In the genomic region with DNA sequence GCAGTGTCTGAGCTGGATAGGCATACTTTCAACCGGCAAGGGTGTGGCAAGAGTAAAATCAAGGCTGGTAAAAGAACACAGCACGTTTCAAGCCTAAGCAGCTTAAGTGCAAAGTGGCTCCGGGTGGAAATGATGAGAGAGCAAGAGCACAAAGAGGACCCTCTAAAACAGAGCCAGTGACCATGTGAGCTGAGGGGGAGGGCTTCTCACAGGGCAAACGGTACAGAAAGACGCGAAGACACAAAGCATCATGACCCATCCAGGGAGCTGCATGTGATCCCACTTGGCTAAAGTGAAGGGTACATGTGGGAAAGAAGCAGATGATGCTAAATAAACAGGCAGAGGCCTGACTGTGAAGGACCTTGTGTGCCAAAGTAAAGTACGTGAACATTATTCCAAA, we compare ENCODE assay signal across 13 cellular contexts. TPM values are rescaled to one million over a fixed set of nuclear protein-coding genes. Genes with fewer than 3 reads are reported as not detected.
DNase-seq lines count a peak whose midpoint lies in the region; ATAC-seq, FAIRE-seq and TF ChIP-seq lines count a peak whose summit lies in the region.
"Had no signal": no experiment of that assay in that cellular context is flagged by ENCODE, and none has a peak within 500 bp of the region (broad histone marks: within the 10 kb centered on the region; RNA-seq: fewer than 3 reads in every experiment).

No MANE protein-coding gene starts in this region.

- in situ Hi-C loops in HepG2 (cut with HindIII; ENCODE audit: extremely low pct_ligation_motif_present, low pct_unique_long_range_greater_than_20kb) = no loop called here

- TF ChIP-seq EP300 in HepG2 (IDR thresholded peaks at IDR 0.05; ENCODE audit: low read depth in 2 of 2, low read length in 2 of 2) = no peak
- no peak for TF ChIP-seq EP300 in HepG2 (CRISPR knock-in tag; IDR thresholded peaks at IDR 0.05; ENCODE audit: borderline replicate concordance)

- CTCF ChIA-PET in HepG2 (lab: Yijun Ruan, JAX; ENCODE audit: low intra/inter-chr PET ratio, low total read pairs) = no interaction called here

- FAIRE-seq in HepG2 (lab: Jason Lieb, UNC) = no peak

- peaks cover 23% of the 10 kb centered on the region for H3K79me2 ChIP-seq in HepG2 (ENCODE audit: insufficient read depth, low read length)

- ATAC-seq in right lobe of liver (peak in 3 of 4 donors; percentile 29 to 32 (median 30)), HepG2 (no peak), aorta (ENCODE audit: low FRiP score) (peak; percentile 36)
- ATAC-seq: PC-3 had no signal

- H3K27ac ChIP-seq in right lobe of liver = peak overlapping the region in 2 of 3 donors; percentile 6 to 7
- H3K27ac ChIP-seq in HepG2 (ENCODE audit: extremely low read length, insufficient read depth, low read length) = no peak overlapping the region
- peak overlapping the region; percentile 48 to 67 for H3K27ac ChIP-seq in aorta (ENCODE audit: low read depth in 1 of 2, low read length in 2 of 2)
- H3K27ac ChIP-seq: ovary had no signal

- POLR2A ChIA-PET in HepG2 (lab: Yijun Ruan, JAX) = interaction anchor here (0.9 kb wide), 1 partner anchor 26 kb away, joined by 3 read pairs; no protein-coding TSS in a partner anchor

- WGBS in right lobe of liver (ENCODE audit: insufficient coverage, low coverage, low lambda C conversion rate, missing lambda C conversion rate) = 51% methylated on average over 6 of the region's 7 CpGs
- 92% methylated on average over 7 of the region's 7 CpGs for WGBS in HepG2 (ENCODE audit: low lambda C conversion rate)
- WGBS in aorta, 2 donors = 27 to 39% methylated on average over 7 of the region's 7 CpGs

- BruUV-seq in HepG2 (replicated peaks; lab: Mats Ljungman, UMichigan) = no TSS peak

- TF ChIP-seq RAD21 in HepG2 (CRISPR knock-in tag; IDR thresholded peaks at IDR 0.05) = no peak

- TF ChIP-seq POLR2A in right lobe of liver (IDR thresholded peaks at IDR 0.05) = no peak
- no peak for TF ChIP-seq POLR2A in HepG2 (IDR thresholded peaks at IDR 0.05; ENCODE audit: insufficient read depth in 1 of 2, low read depth in 2 of 2, low read length in 2 of 2)

- H3K4me1 ChIP-seq in right lobe of liver = peaks cover 0 to 39% (median 16%) of the 10 kb centered on the region in 4 donors
- peaks cover 7% of the 10 kb centered on the region; the same call in 1 of the 2 replicates for H3K4me1 ChIP-seq in HepG2 (ENCODE audit: insufficient read depth, low read length)
- peaks cover 5 to 9% of the 10 kb centered on the region in 2 donors for H3K4me1 ChIP-seq in aorta (ENCODE audit: control insufficient read depth in 1 of 2, insufficient read depth in 2 of 2, low read length in 2 of 2)

- peaks cover 0 to 9% (median 0%) of the 10 kb centered on the region in 4 donors for H3K36me3 ChIP-seq in right lobe of liver
- no peaks in the 10 kb centered on the region for H3K36me3 ChIP-seq in HepG2 (replicated peaks in 1 of 2; ENCODE audit: control insufficient read depth in 1 of 2, insufficient read depth in 2 of 2, low read length in 2 of 2)
- no peaks in the 10 kb centered on the region for H3K36me3 ChIP-seq in aorta (ENCODE audit: control insufficient read depth in 1 of 2, insufficient read depth in 2 of 2, low read length in 1 of 2)
- H3K36me3 ChIP-seq: ovary had no signal

- DNase-seq in right lobe of liver (no peak), HepG2 (ENCODE audit: low spot score) (no peak), ecto neural progenitor cell (ENCODE audit: low spot score) (peak; percentile 49), medulla oblongata (ENCODE audit: extremely low spot score) (peak; percentile 56), aorta (no peak), NCI-H2171 (lab: John Stamatoyannopoulos, UW) (no peak), SW480 (ENCODE audit: low spot score) (no peak)
- no peak for DNase-seq in stimulated activated CD4-positive, alpha-beta T cell treated with anti-CD3 and anti-CD28 coated beads, Interleukin-4, amount 100 ng/mL, for 4 hours
- DNase-seq: activated CD8-positive, alpha-beta memory T cell treated with anti-CD3 and anti-CD28 coated beads, Interleukin-2, amount 50 U/mL, for 48 hours; left cardiac atrium; NCI-H1694 treated with DMSO at 0.1 percent for 48 hours; ovary; PC-3 had no signal

- no peak overlapping the region for H3K4me3 ChIP-seq in right lobe of liver
- H3K4me3 ChIP-seq in HepG2 (replicated peaks in 1 of 3; ENCODE audit: insufficient read depth in 1 of 3, low read depth in 2 of 3, low read length in 3 of 3) = no peak overlapping the region
- H3K4me3 ChIP-seq in aorta (ENCODE audit: low read length in 2 of 2) = no peak overlapping the region
- H3K4me3 ChIP-seq: ovary had no signal

- intact Hi-C loops in right lobe of liver (cut with DNase I) = no loop called here
- intact Hi-C loops in HepG2 (cut with micrococcal nuclease; ENCODE audit: unreplicated experiment) = no loop called here
- intact Hi-C loops in aorta (cut with DNase I) = no loop called here

- H3K9me3 ChIP-seq in right lobe of liver = no peaks in the 10 kb centered on the region
- no peaks in the 10 kb centered on the region for H3K9me3 ChIP-seq in HepG2 (ENCODE audit: low read length)
- no peaks in the 10 kb centered on the region for H3K9me3 ChIP-seq in aorta (ENCODE audit: control insufficient read depth, low read length)
- H3K9me3 ChIP-seq: ovary had no signal

- no peak for TF ChIP-seq CTCF in right lobe of liver (IDR thresholded peaks at IDR 0.05)
- no peak for TF ChIP-seq CTCF in HepG2 (CRISPR knock-in tag; IDR thresholded peaks at IDR 0.05)

- H3K4me2 ChIP-seq in HepG2 (ENCODE audit: low read depth, low read length) = no peak overlapping the region

- no peak overlapping the region for H3K9ac ChIP-seq in HepG2 (ENCODE audit: insufficient read depth, low read depth, low read length)

- no peaks in the 10 kb centered on the region for H4K20me1 ChIP-seq in HepG2 (ENCODE audit: insufficient read depth, low read length)

- no peak overlapping the region for H2AFZ ChIP-seq in HepG2 (ENCODE audit: low read length)

- no peaks in the 10 kb centered on the region for H3K27me3 ChIP-seq in right lobe of liver
- H3K27me3 ChIP-seq in HepG2 (ENCODE audit: control insufficient read depth in 1 of 2, insufficient read depth in 2 of 2, low read length in 2 of 2) = no peaks in the 10 kb centered on the region
- H3K27me3 ChIP-seq in aorta (ENCODE audit: control insufficient read depth in 1 of 2, insufficient read depth in 2 of 2, low read length in 1 of 2) = no peaks in the 10 kb centered on the region
- H3K27me3 ChIP-seq: ovary had no signal

TF ChIP-seq in HepG2, 621 proteins besides CTCF, POLR2A, EP300 and RAD21 (continues in another document):
- TF ChIP-seq KDM5B (CRISPR knock-in tag; IDR thresholded peaks at IDR 0.05; ENCODE audit: borderline replicate concordance) = no peak
- TF ChIP-seq CCAR2 (optimal IDR thresholded peaks at IDR 0.05; ENCODE audit: low read depth, low read length) = no peak
- no peak for TF ChIP-seq RORA (CRISPR knock-in tag; IDR thresholded peaks at IDR 0.05)
- no peak for TF ChIP-seq BRCA1 (CRISPR knock-in tag; IDR thresholded peaks at IDR 0.05)
- TF ChIP-seq, protein P1, sequence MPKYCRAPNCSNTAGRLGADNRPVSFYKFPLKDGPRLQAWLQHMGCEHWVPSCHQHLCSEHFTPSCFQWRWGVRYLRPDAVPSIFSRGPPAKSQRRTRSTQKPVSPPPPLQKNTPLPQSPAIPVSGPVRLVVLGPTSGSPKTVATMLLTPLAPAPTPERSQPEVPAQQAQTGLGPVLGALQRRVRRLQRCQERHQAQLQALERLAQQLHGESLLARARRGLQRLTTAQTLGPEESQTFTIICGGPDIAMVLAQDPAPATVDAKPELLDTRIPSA (CRISPR knock-in tag; IDR thresholded peaks at IDR 0.05; ENCODE audit: borderline replicate concordance) = no peak

RNA-seq across cellular contexts. Expression of gene FKBP5, which starts 25.7 kb away (rescaled TPM):
- 100 to 1,000 TPM in 5 of 6 experiments, 10 to 100 TPM in 1; 36.1 to 387 (median 111) TPM for total RNA-seq in right lobe of liver
- 17.4 and 30.9 TPM in 2 replicates for total RNA-seq in HepG2 (2016; rRNA removed; fragmentation: Illumina TruSeq; extraction: Trizol)
- total RNA-seq in HepG2 (2016; cell fraction: cytosol; rRNA removed; fragmentation: Illumina TruSeq; extraction: Trizol; ENCODE audit: low read depth) = 9.1 and 9.8 TPM in 2 replicates
- total RNA-seq in HepG2 (2016; cell fraction: insoluble cytoplasmic fraction; rRNA removed; fragmentation: Illumina TruSeq; extraction: Trizol) = 17.4 and 28.9 TPM in 2 replicates
- total RNA-seq in HepG2 (2016; cell fraction: membrane; rRNA removed; fragmentation: Illumina TruSeq; extraction: Trizol) = 15.6 and 16.6 TPM in 2 replicates
- total RNA-seq in HepG2 (2016; cell fraction: nucleus; rRNA removed; fragmentation: Illumina TruSeq; extraction: Trizol) = 13.7 and 15.0 TPM in 2 replicates
- 6.9 and 8.0 TPM in 2 replicates for polyA plus RNA-seq in HepG2 (2011; rRNA removed)
- 4.0 and 5.9 TPM in 2 replicates for polyA plus RNA-seq in HepG2 (2011; cell fraction: cytosol; rRNA removed)
- 2.9 and 3.5 TPM in 2 replicates for polyA plus RNA-seq in HepG2 (2011; cell fraction: nucleus; rRNA removed)
- polyA plus RNA-seq in HepG2 (2012) = 13.9 and 16.1 TPM in 2 replicates
- polyA plus RNA-seq in HepG2 (2016; cell fraction: cytosol; fragmentation: Illumina TruSeq; extraction: Trizol; ENCODE audit: low read depth) = 2.6 and 2.8 TPM in 2 replicates
- polyA plus RNA-seq in HepG2 (2016; cell fraction: insoluble cytoplasmic fraction; fragmentation: Illumina TruSeq; extraction: Trizol; ENCODE audit: low read depth) = 46.6 and 52.0 TPM in 2 replicates
- 10.4 and 11.9 TPM in 2 replicates for polyA plus RNA-seq in HepG2 (2016; cell fraction: membrane; fragmentation: Illumina TruSeq; extraction: Trizol; ENCODE audit: low read depth)
- 24.1 and 24.8 TPM in 2 replicates for polyA plus RNA-seq in HepG2 (2016; cell fraction: nucleus; fragmentation: Illumina TruSeq; extraction: Trizol; ENCODE audit: insufficient read depth, low read depth)
- polyA minus RNA-seq in HepG2 (2011; rRNA and poly(A)+ RNA removed; ENCODE audit: low replicate concordance) = 4.5 and 8.4 TPM in 2 replicates
- 6.9 and 7.1 TPM in 2 replicates for polyA minus RNA-seq in HepG2 (2011; cell fraction: cytosol; rRNA and poly(A)+ RNA removed)
- polyA minus RNA-seq in HepG2 (2011; cell fraction: nucleus; rRNA and poly(A)+ RNA removed) = 7.6 and 10.1 TPM in 2 replicates
- 10 to 100 TPM; 25.1 to 96.1 TPM for total RNA-seq in aorta
- 100 to 1,000 TPM in 1 of 2 donors, 10 to 100 TPM in 1; 79.2 to 102 TPM for polyA plus RNA-seq in aorta

Comparison
In these comparisons a context has a peak if more than half of its experiments do, and no peak if none do; other contexts are left out.
1. DNase-seq: peak in ecto neural progenitor cell (single experiment) and medulla oblongata (single experiment); none in right lobe of liver (0 of 3), HepG2 (single experiment), aorta (0 of 2), NCI-H2171 (single experiment), SW480 (single experiment) and stimulated activated CD4-positive, alpha-beta T cell treated with anti-CD3 and anti-CD28 coated beads, Interleukin-4, amount 100 ng/mL, for 4 hours (0 of 2).